Comparison of ENCODE assay signal across 8 cellular contexts in genomic region chr19:45078390-45079062, GRCh38. TPM values are rescaled to one million over a fixed set of nuclear protein-coding genes. Genes with fewer than 3 reads are reported as not detected.
DNase-seq lines count a peak whose midpoint lies in the region; ATAC-seq and TF ChIP-seq lines count a peak whose summit lies in the region.

No MANE protein-coding gene starts in this region.

- H3K4me1 ChIP-seq in naive thymus-derived CD4-positive, alpha-beta T cell (ENCODE audit: control insufficient read depth in 2 of 2, insufficient read depth in 2 of 2, low read length in 2 of 2), result peaks cover 22 to 31% of the 10 kb centered on the region in 2 donors

- no peaks in the 10 kb centered on the region for H3K9me3 ChIP-seq in AG04450 (ENCODE audit: control insufficient read depth, insufficient read depth, low read length)
- H3K9me3 ChIP-seq in naive thymus-derived CD4-positive, alpha-beta T cell (ENCODE audit: control insufficient read depth in 2 of 3, low read length in 3 of 3), result no peaks in the 10 kb centered on the region

- TF ChIP-seq CTCF in AG04450 (IDR thresholded peaks at IDR 0.05; ENCODE audit: low read depth, low read length) (no peak), choroid plexus epithelial cell (conservative IDR thresholded peaks at IDR 0.05; ENCODE audit: low read depth, low read length) (no peak)

- no peaks in the 10 kb centered on the region for H3K27me3 Mint-ChIP-seq in IgD-negative memory B cell
- H3K27me3 Mint-ChIP-seq in naive thymus-derived CD4-positive, alpha-beta T cell, result no peaks in the 10 kb centered on the region

- no peak for ATAC-seq in naive thymus-derived CD4-positive, alpha-beta T cell
- ATAC-seq in GM18861 (IDR thresholded peaks at IDR 0.05; ENCODE audit: unreplicated experiment), result no peak

- peak overlapping the region; percentile 92 to 99 (median 98) for H3K4me3 Mint-ChIP-seq in IgD-negative memory B cell
- H3K4me3 Mint-ChIP-seq in naive thymus-derived CD4-positive, alpha-beta T cell, result peak overlapping the region; percentile 87 to 99 (median 94)

- H3K4me1 Mint-ChIP-seq in IgD-negative memory B cell, result peaks cover 19 to 42% (median 41%) of the 10 kb centered on the region in 3 donors
- H3K4me1 Mint-ChIP-seq in naive thymus-derived CD4-positive, alpha-beta T cell, result peaks cover 32 to 53% (median 48%) of the 10 kb centered on the region in 7 donors

- intact Hi-C loops in naive thymus-derived CD4-positive, alpha-beta T cell (cut with micrococcal nuclease), result loop anchor here (1.0 to 5.0 kb wide), 4 partner anchors 14 to 100 kb away; partner anchors contain the start of genes BLOC1S3 (in 2 of the 2), RELB (in 2 of the 2) and TRAPPC6A (in 2 of the 2)

- CTCF ChIA-PET in AG04450 (lab: Charles Lee), result no interaction called here
- CTCF ChIA-PET in naive thymus-derived CD4-positive, alpha-beta T cell (lab: Charles Lee), result no interaction called here

- POLR2A ChIA-PET in AG04450 (lab: Yijun Ruan, JAX), result interaction anchor here (0.6 to 1.1 kb wide), 3 partner anchors 13 to 40 kb away, joined by 3 to 5 read pairs (median 4); partner anchors contain the start of genes CLASRP and PPP1R37
- POLR2A ChIA-PET in naive thymus-derived CD4-positive, alpha-beta T cell (lab: Charles Lee), result interaction anchor here (1.4 to 2.4 kb wide), 5 partner anchors 9 to 99 kb away, joined by 3 to 21 read pairs (median 7); partner anchors contain the start of genes CLASRP, PPP1R37 and TRAPPC6A

- DNase-seq in AG04450 (ENCODE audit: low read depth, low spot score) (no peak), choroid plexus epithelial cell (ENCODE audit: low read depth) (no peak), putamen (ENCODE audit: low spot score) (no peak), NCI-H2196 treated with DMSO at 0.1 percent for 48 hours (lab: John Stamatoyannopoulos, UW; ENCODE audit: unreplicated experiment) (no peak)
- DNase-seq in naive thymus-derived CD4-positive, alpha-beta T cell, result no peak
- no peak for DNase-seq in activated CD8-positive, alpha-beta memory T cell treated with anti-CD3 and anti-CD28 coated beads, Interleukin-2, amount 50 U/mL, for 4 hours

- no peaks in the 10 kb centered on the region for H3K36me3 Mint-ChIP-seq in IgD-negative memory B cell
- peaks cover 7 to 10% (median 10%) of the 10 kb centered on the region in 5 donors for H3K36me3 Mint-ChIP-seq in naive thymus-derived CD4-positive, alpha-beta T cell

- H3K4me3 ChIP-seq in AG04450 (ENCODE audit: low read depth, low read length), result peak overlapping the region; percentile 98
- H3K4me3 ChIP-seq in choroid plexus epithelial cell (ENCODE audit: low read depth, low read length), result peak overlapping the region; percentile 99
- H3K4me3 ChIP-seq in naive thymus-derived CD4-positive, alpha-beta T cell (ENCODE audit: low read length), result peak overlapping the region; percentile 99

- H3K27me3 ChIP-seq in AG04450 (ENCODE audit: control insufficient read depth, insufficient read depth, low read length), result no peaks in the 10 kb centered on the region
- no peaks in the 10 kb centered on the region for H3K27me3 ChIP-seq in naive thymus-derived CD4-positive, alpha-beta T cell (ENCODE audit: control insufficient read depth in 2 of 2, insufficient read depth in 2 of 2, low read length in 2 of 2)

- H3K36me3 ChIP-seq in naive thymus-derived CD4-positive, alpha-beta T cell (ENCODE audit: control insufficient read depth in 2 of 3, insufficient read depth in 3 of 3, low read length in 3 of 3), result peaks cover 0 to 18% (median 0%) of the 10 kb centered on the region in 3 experiments

- no peaks in the 10 kb centered on the region for H3K9me3 Mint-ChIP-seq in IgD-negative memory B cell
- no peaks in the 10 kb centered on the region for H3K9me3 Mint-ChIP-seq in naive thymus-derived CD4-positive, alpha-beta T cell

- peak overlapping the region; percentile 52 for H3K27ac ChIP-seq in AG04450 (ENCODE audit: low read depth, low read length)
- peak overlapping the region; percentile 86 for H3K27ac ChIP-seq in naive thymus-derived CD4-positive, alpha-beta T cell (ENCODE audit: low read depth, low read length)

- peak overlapping the region; percentile 23 to 98 (median 43) for H3K27ac Mint-ChIP-seq in IgD-negative memory B cell
- H3K27ac Mint-ChIP-seq in naive thymus-derived CD4-positive, alpha-beta T cell, result peak overlapping the region in 8 of 9 donors; percentile 28 to 85 (median 67)

RNA-seq across cellular contexts. Expression of gene GEMIN7, which starts 0.5 kb away (rescaled TPM):
- polyA plus RNA-seq in AG04450 (2011; rRNA removed) (20.6 and 24.7 TPM in 2 replicates), IgD-negative memory B cell (115 TPM)
- 12.1 and 13.1 TPM in 2 replicates for polyA minus RNA-seq in AG04450 (2011; rRNA and poly(A)+ RNA removed)
- 10 to 100 TPM in 4 of 5 experiments, 1 to 10 TPM in 1; 4.9 to 31.6 (median 16.6) TPM for total RNA-seq in naive thymus-derived CD4-positive, alpha-beta T cell
- polyA plus RNA-seq in naive thymus-derived CD4-positive, alpha-beta T cell, result 10 to 100 TPM; 46.3 to 65.5 TPM

RNA-seq across cellular contexts. Expression of gene ZNF296, which starts 2.2 kb away (rescaled TPM):
- not detected in 2 replicates for polyA plus RNA-seq in AG04450 (2011; rRNA removed)
- not detected in 2 replicates for polyA minus RNA-seq in AG04450 (2011; rRNA and poly(A)+ RNA removed)
- polyA plus RNA-seq in IgD-negative memory B cell, result 74.4 TPM
- total RNA-seq in naive thymus-derived CD4-positive, alpha-beta T cell, result 1 to 10 TPM in 3 of 5 experiments, under 1 TPM in 2; 0.57 to 3.6 (median 2.2) TPM
- 1 to 10 TPM; 1.1 to 1.2 TPM for polyA plus RNA-seq in naive thymus-derived CD4-positive, alpha-beta T cell

RNA-seq across cellular contexts. Expression of gene PPP1R37, which starts 14.5 kb away (rescaled TPM):
- polyA plus RNA-seq in AG04450 (2011; rRNA removed) (8.6 and 11.2 TPM in 2 replicates), IgD-negative memory B cell (2.3 TPM)
- polyA minus RNA-seq in AG04450 (2011; rRNA and poly(A)+ RNA removed), result 9.3 and 15.0 TPM in 2 replicates
- 10 to 100 TPM; 20.0 to 28.3 (median 21.9) TPM for total RNA-seq in naive thymus-derived CD4-positive, alpha-beta T cell
- 1 to 10 TPM; 1.4 to 1.5 TPM for polyA plus RNA-seq in naive thymus-derived CD4-positive, alpha-beta T cell

RNA-seq across cellular contexts. Expression of gene CLASRP, which starts 39.7 kb away (rescaled TPM):
- polyA plus RNA-seq in AG04450 (2011; rRNA removed) (12.4 and 13.9 TPM in 2 replicates), IgD-negative memory B cell (27.0 TPM)
- polyA minus RNA-seq in AG04450 (2011; rRNA and poly(A)+ RNA removed), result 19.3 and 26.1 TPM in 2 replicates
- 100 to 1,000 TPM in 4 of 5 experiments, 10 to 100 TPM in 1; 94.7 to 185 (median 163) TPM for total RNA-seq in naive thymus-derived CD4-positive, alpha-beta T cell
- polyA plus RNA-seq in naive thymus-derived CD4-positive, alpha-beta T cell, result 10 to 100 TPM in 1 of 2 donors, 1 to 10 TPM in 1; 3.6 to 10.8 TPM

Comparison
In these comparisons a context has a peak if more than half of its experiments do, and no peak if none do; other contexts are left out.
1. RNA of gene ZNF296, which starts 2.2 kb away (polyA plus RNA-seq): 74.4 TPM in IgD-negative memory B cell (single experiment); 1.1 to 1.2 TPM in naive thymus-derived CD4-positive, alpha-beta T cell and not detected in AG04450; every median in the first group is over 10 times any median in the second.
2. Peak in every context shown above with its lines, with median percentiles within 50 percentile points of each other: H3K4me3 ChIP-seq.